ENCODE assay signal across 17 cellular contexts in the genomic region with DNA sequence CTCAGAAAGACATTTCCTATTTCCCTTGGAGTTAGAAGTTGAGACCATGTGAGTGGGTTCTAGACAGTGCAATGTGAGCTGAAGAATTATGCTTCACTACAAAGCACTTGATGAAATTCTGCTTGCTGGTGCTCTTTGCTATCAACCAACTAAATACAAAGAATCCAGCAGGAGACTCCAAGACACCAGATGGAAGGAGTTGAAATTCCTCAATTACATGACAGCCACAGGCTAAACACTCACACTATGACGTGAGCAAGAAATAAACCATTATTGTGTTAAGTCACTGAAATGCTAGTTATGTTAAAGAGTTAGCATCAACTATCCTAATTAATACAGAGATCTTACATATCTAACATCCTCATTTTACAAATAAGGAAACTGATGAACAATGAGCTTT. TPM values are rescaled to one million over a fixed set of nuclear protein-coding genes. Genes with fewer than 3 reads are reported as not detected.
DNase-seq lines count a peak whose midpoint lies in the region; ATAC-seq and TF ChIP-seq lines count a peak whose summit lies in the region.
"Had no signal": no experiment of that assay in that cellular context is flagged by ENCODE, and none has a peak within 500 bp of the region (broad histone marks: within the 10 kb centered on the region; RNA-seq: fewer than 3 reads in every experiment).

No MANE protein-coding gene starts in this region.

- TF ChIP-seq CTCF in fibroblast of the aortic adventitia (IDR thresholded peaks at IDR 0.05; ENCODE audit: insufficient read depth, low read length) (no peak), gastrocnemius medialis (IDR thresholded peaks at IDR 0.05 in 4 of 5, conservative IDR thresholded peaks at IDR 0.05 in 1 of 5) (no peak)

- no peak for ATAC-seq in gastrocnemius medialis
- ATAC-seq in activated CD8-positive, alpha-beta T cell treated with anti-CD3 and anti-CD28 coated beads, Interleukin-2, amount 10 ng/mL, durations not matched to agents 7 days and 5 days, result no peak

- POLR2A ChIA-PET in activated CD8-positive, alpha-beta T cell treated with anti-CD3 and anti-CD28 coated beads, Interleukin-2, amount 10 ng/mL, durations not matched to agents 7 days and 5 days (lab: Charles Lee), result no interaction called here

- no peaks in the 10 kb centered on the region for H3K9me3 ChIP-seq in SK-N-MC (ENCODE audit: low read depth, low read length)
- H3K9me3 ChIP-seq in gastrocnemius medialis, result no peaks in the 10 kb centered on the region
- H3K9me3 ChIP-seq: BLaER1 had no signal

- DNase-seq in G401 (ENCODE audit: low spot score) (peak; percentile 34), SK-N-MC (ENCODE audit: low read depth, low spot score) (no peak), fibroblast of the aortic adventitia (ENCODE audit: low read depth) (peak; percentile 46), gastrocnemius medialis (no peak), H7 (no peak)
- no peak for DNase-seq in activated CD4-positive, CD25-positive, alpha-beta regulatory T cell (lab: John Stamatoyannopoulos, UW)
- no peak for DNase-seq in activated CD8-positive, alpha-beta T cell treated with anti-CD3 and anti-CD28 coated beads, Interleukin-2, amount 10 ng/mL, durations not matched to agents 7 days and 5 days
- DNase-seq: DMS 273 treated with DMSO at 0.1 percent for 48 hours, KG1, NCI-H1436, NCI-H2029, NCI-H2171 treated with DMSO at 0.1 percent for 48 hours, NCI-H446 treated with DMSO at 0.1 percent for 48 hours, NCI-H748 treated with DMSO at 0.1 percent for 48 hours, SW 1271 had no signal

- no peak overlapping the region for H3K4me3 ChIP-seq in SK-N-MC
- H3K4me3 ChIP-seq in fibroblast of the aortic adventitia (ENCODE audit: low read depth, low read length), result no peak overlapping the region
- no peak overlapping the region for H3K4me3 ChIP-seq in gastrocnemius medialis
- no peak overlapping the region for H3K4me3 ChIP-seq in H7 (ENCODE audit: insufficient read depth, low read depth, low read length)
- H3K4me3 ChIP-seq: BLaER1 had no signal

- H3K27me3 ChIP-seq in gastrocnemius medialis (no peaks in the 10 kb centered on the region), H7 (ENCODE audit: control insufficient read depth, insufficient read depth, low read length) (no peaks in the 10 kb centered on the region)
- H3K27me3 ChIP-seq: BLaER1 had no signal

- peaks cover 2% of the 10 kb centered on the region for H3K36me3 Mint-ChIP-seq in activated CD8-positive, alpha-beta T cell treated with anti-CD3 and anti-CD28 coated beads, Interleukin-2, amount 10 ng/mL, durations not matched to agents 7 days and 5 days (ENCODE audit: low read depth)

- CTCF ChIA-PET in activated CD8-positive, alpha-beta T cell treated with anti-CD3 and anti-CD28 coated beads, Interleukin-2, amount 10 ng/mL, durations not matched to agents 7 days and 5 days (lab: Charles Lee), result no interaction called here

- H3K36me3 ChIP-seq in SK-N-MC (ENCODE audit: insufficient read depth, low read length), result no peaks in the 10 kb centered on the region
- H3K36me3 ChIP-seq in gastrocnemius medialis, result no peaks in the 10 kb centered on the region
- H3K36me3 ChIP-seq in H7 (replicated peaks; ENCODE audit: control insufficient read depth, insufficient read depth, low read length), result no peaks in the 10 kb centered on the region

- intact Hi-C loops in gastrocnemius medialis (cut with DNase I; ENCODE audit: low total_unique reads), result no loop called here

- in situ Hi-C loops in G401 (cut with HindIII; ENCODE audit: low sequenced_read_pairs) (no loop called here), gastrocnemius medialis (cut with MboI; ENCODE audit: low sequenced_read_pairs in 4 of 4) (loop anchor here in 1 of 4 donors (10.0 kb wide), 1 partner anchor 60 kb away; no protein-coding TSS in a partner anchor)

- no peak overlapping the region for H3K9ac ChIP-seq in SK-N-MC (ENCODE audit: insufficient read length)
- H3K9ac ChIP-seq: BLaER1 had no signal

- H3K4me3 Mint-ChIP-seq in activated CD8-positive, alpha-beta T cell treated with anti-CD3 and anti-CD28 coated beads, Interleukin-2, amount 10 ng/mL, durations not matched to agents 7 days and 5 days, result no peak overlapping the region

- no peaks in the 10 kb centered on the region for H3K9me3 Mint-ChIP-seq in activated CD8-positive, alpha-beta T cell treated with anti-CD3 and anti-CD28 coated beads, Interleukin-2, amount 10 ng/mL, durations not matched to agents 7 days and 5 days (ENCODE audit: insufficient read depth)

- no peak overlapping the region for H3K27ac Mint-ChIP-seq in activated CD8-positive, alpha-beta T cell treated with anti-CD3 and anti-CD28 coated beads, Interleukin-2, amount 10 ng/mL, durations not matched to agents 7 days and 5 days

- H3K27ac ChIP-seq in SK-N-MC, result peak overlapping the region; percentile 78; the same call in 1 of the 2 replicates
- peak overlapping the region in 3 of 4 donors; percentile 41 to 96 (median 91) for H3K27ac ChIP-seq in gastrocnemius medialis
- H3K27ac ChIP-seq: BLaER1, RWPE1 had no signal

- H3K4me1 Mint-ChIP-seq in activated CD8-positive, alpha-beta T cell treated with anti-CD3 and anti-CD28 coated beads, Interleukin-2, amount 10 ng/mL, durations not matched to agents 7 days and 5 days (ENCODE audit: low read depth), result peaks cover 2% of the 10 kb centered on the region

- H3K27me3 Mint-ChIP-seq in activated CD8-positive, alpha-beta T cell treated with anti-CD3 and anti-CD28 coated beads, Interleukin-2, amount 10 ng/mL, durations not matched to agents 7 days and 5 days (ENCODE audit: low read depth), result no peaks in the 10 kb centered on the region

- TF ChIP-seq POLR2A in gastrocnemius medialis (IDR thresholded peaks at IDR 0.05), result no peak

- H3K4me1 ChIP-seq in gastrocnemius medialis, result peaks cover 55 to 67% of the 10 kb centered on the region in 2 donors

RNA-seq across cellular contexts. Expression of gene MAP4, which starts 8.2 kb away (rescaled TPM):
- total RNA-seq in G401 (2014; rRNA removed; shearing (Covaris generic)), result 39.9 and 55.2 TPM in 2 replicates
- total RNA-seq in fibroblast of the aortic adventitia (ENCODE audit: low replicate concordance) (80.1 and 157 TPM in 2 replicates), gastrocnemius medialis (100 to 1,000 TPM; 597 to 976 (median 687) TPM)
- 95.1 and 123 TPM in 2 replicates for total RNA-seq in H7 (2014; rRNA removed; shearing (Covaris generic))
- total RNA-seq in activated CD8-positive, alpha-beta T cell treated with anti-CD3 and anti-CD28 coated beads, Interleukin-2, amount 10 ng/mL, durations not matched to agents 7 days and 5 days, result 100 to 1,000 TPM; 119 to 120 TPM

Comparison
In these comparisons a context has a peak if more than half of its experiments do, and no peak if none do; other contexts are left out.
1. DNase-seq: peak in G401 (single experiment) and fibroblast of the aortic adventitia (single experiment); none in SK-N-MC (single experiment), gastrocnemius medialis (0 of 2), H7 (single experiment), activated CD4-positive, CD25-positive, alpha-beta regulatory T cell (0 of 4) and activated CD8-positive, alpha-beta T cell treated with anti-CD3 and anti-CD28 coated beads, Interleukin-2, amount 10 ng/mL, durations not matched to agents 7 days and 5 days (single experiment).